ENCODE assay signal across 12 cellular contexts in the genomic region with DNA sequence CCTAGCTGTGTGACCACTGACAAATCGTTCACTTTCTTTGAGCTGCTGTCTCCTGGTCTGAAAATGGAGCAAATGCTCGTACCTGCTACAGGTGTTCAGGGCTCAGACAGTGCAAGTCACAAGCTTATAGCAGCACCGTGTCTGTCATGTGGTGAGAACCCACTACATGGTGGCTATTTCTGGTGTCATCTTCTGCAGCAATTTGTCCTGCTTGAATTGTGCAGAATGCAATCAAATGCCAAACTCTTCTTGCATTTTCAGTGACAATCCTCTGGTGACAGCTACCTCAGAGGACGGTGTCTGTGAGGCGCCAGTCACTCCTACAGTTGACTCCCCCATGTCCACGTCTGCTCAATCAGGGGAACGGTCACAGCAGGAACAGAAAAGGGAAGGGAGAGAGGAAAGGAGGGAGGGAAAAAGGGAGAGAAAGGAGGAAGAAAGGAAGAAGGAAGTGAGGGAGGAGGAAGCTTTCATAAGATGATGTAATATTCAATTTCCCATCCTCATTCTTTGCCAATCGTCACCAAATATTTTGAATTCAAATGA.
DNase-seq lines count a peak whose midpoint lies in the region; ATAC-seq, FAIRE-seq and TF ChIP-seq lines count a peak whose summit lies in the region.
"Had no signal": no experiment of that assay in that cellular context is flagged by ENCODE, and none has a peak within 500 bp of the region (broad histone marks: within the 10 kb centered on the region; RNA-seq: fewer than 3 reads in every experiment).

No MANE protein-coding gene starts in this region.

- no peak for TF ChIP-seq EP300 in K562 (IDR thresholded peaks at IDR 0.05; ENCODE audit: low read length)

- no peak for FAIRE-seq in K562 (lab: Jason Lieb, UNC)
- FAIRE-seq: islet of Langerhans had no signal

- DNase-seq in left cardiac atrium (no peak), right cardiac atrium (no peak), NCI-H146 (lab: John Stamatoyannopoulos, UW) (peak; percentile 62), K562 (ENCODE audit: extremely low read depth in 1 of 4, low spot score in 3 of 4) (no peak), vagina (ENCODE audit: extremely low spot score in 2 of 2) (no peak), NCI-H1092 treated with DMSO at 0.1 percent for 48 hours (lab: John Stamatoyannopoulos, UW) (no peak), NCI-H1694 (lab: John Stamatoyannopoulos, UW) (no peak)
- DNase-seq: NCI-H2171 treated with DMSO at 0.1 percent for 48 hours had no signal

- WGBS in right cardiac atrium, result 30% methylated on average over 8 of the region's 8 CpGs
- 0% methylated on average over 8 of the region's 8 CpGs for WGBS in K562 (ENCODE audit: insufficient coverage, low coverage, missing lambda C conversion rate)

- no peaks in the 10 kb centered on the region for H3K36me3 ChIP-seq in K562 (ENCODE audit: control insufficient read depth, insufficient read depth, low read length)
- H3K36me3 ChIP-seq in vagina, result no peaks in the 10 kb centered on the region
- H3K36me3 ChIP-seq: HAP-1 had no signal

- H4K20me1 ChIP-seq in K562 (replicated peaks; ENCODE audit: control insufficient read depth, insufficient read depth, low read length), result no peaks in the 10 kb centered on the region

- intact Hi-C loops in left cardiac atrium (cut with DNase I) (no loop called here), right cardiac atrium (cut with DNase I) (no loop called here), K562 (cut with micrococcal nuclease) (no loop called here), vagina (cut with DNase I) (no loop called here)

- no peaks in the 10 kb centered on the region for H3K9me3 ChIP-seq in right cardiac atrium (ENCODE audit: control insufficient read depth, low read length)
- no peaks in the 10 kb centered on the region; the same call in 1 of the 2 replicates for H3K9me3 ChIP-seq in K562 (replicated peaks; ENCODE audit: control insufficient read depth, insufficient read depth, low read depth, low read length)
- H3K9me3 ChIP-seq in vagina, result no peaks in the 10 kb centered on the region
- H3K9me3 ChIP-seq: HAP-1 had no signal

- ATAC-seq in left cardiac atrium (peak; percentile 21 to 31), right cardiac atrium (no peak), K562 (no peak), HG03432 (IDR thresholded peaks at IDR 0.05; ENCODE audit: unreplicated experiment) (no peak)

- H3K4me1 ChIP-seq in right cardiac atrium (ENCODE audit: control insufficient read depth, insufficient read depth, low read length) (peaks cover 8% of the 10 kb centered on the region), K562 (replicated peaks in 1 of 2; ENCODE audit: control insufficient read depth in 2 of 2, insufficient read depth in 2 of 2, low read length in 2 of 2) (peaks cover 0 to 6% of the 10 kb centered on the region in 2 experiments; a peak in 2 of 5 replicates), vagina (peaks cover 59% of the 10 kb centered on the region)

- no peaks in the 10 kb centered on the region for H3K9me1 ChIP-seq in K562 (ENCODE audit: control insufficient read depth, insufficient read depth, low read length)

- H3K27me3 ChIP-seq in right cardiac atrium (ENCODE audit: control insufficient read depth, insufficient read depth) (no peaks in the 10 kb centered on the region), K562 (ENCODE audit: control insufficient read depth in 2 of 2, insufficient read depth in 2 of 2, low read length in 2 of 2) (peaks cover 0 to 4% of the 10 kb centered on the region in 2 experiments; a peak in 1 of 5 replicates), vagina (no peaks in the 10 kb centered on the region)

- TF ChIP-seq CTCF in K562 (IDR thresholded peaks at IDR 0.05 in 2 of 3, conservative IDR thresholded peaks at IDR 0.05 in 1 of 3; ENCODE audit: insufficient read depth in 2 of 3, low read depth in 1 of 3, low read length in 3 of 3) (no peak), vagina (IDR thresholded peaks at IDR 0.05) (no peak)

- in situ Hi-C loops in K562 (cut with MboI), result no loop called here

- no peak overlapping the region for H3K9ac ChIP-seq in K562 (ENCODE audit: insufficient read depth in 1 of 2, low read depth in 2 of 2, low read length in 2 of 2)

- BruUV-seq in K562 (replicated peaks; lab: Mats Ljungman, UMichigan), result no TSS peak

- peak overlapping the region; percentile 26; the same call in 1 of the 2 replicates for H2AFZ ChIP-seq in K562 (ENCODE audit: low read depth, low read length)

- TF ChIP-seq RAD21 in K562 (CRISPR knock-in tag; conservative IDR thresholded peaks at IDR 0.05 in 1 of 2, IDR thresholded peaks at IDR 0.05 in 1 of 2), result no peak

- POLR2A ChIA-PET in K562 (lab: Yijun Ruan, JAX), result interaction anchor here (0.8 kb wide), 1 partner anchor 9 kb away, joined by 3 read pairs; no protein-coding TSS in a partner anchor

- H3K4me2 ChIP-seq in K562 (ENCODE audit: insufficient read depth, low read length), result 0 out of 2 replicates have a peak overlapping the region, but pooled peaks have one; percentile 4

- H3K27ac ChIP-seq in right cardiac atrium (ENCODE audit: low read length) (no peak overlapping the region), K562 (ENCODE audit: extremely low read depth, low read depth, low read length) (no peak overlapping the region), vagina (peak overlapping the region; percentile 30)
- H3K27ac ChIP-seq: coronary artery had no signal

- no peaks in the 10 kb centered on the region for H3K79me2 ChIP-seq in K562 (ENCODE audit: control insufficient read depth, insufficient read depth, low read length)

- H3K4me3 ChIP-seq in right cardiac atrium (ENCODE audit: low read length), result no peak overlapping the region
- H3K4me3 ChIP-seq in K562, result no peak overlapping the region
- no peak overlapping the region for H3K4me3 ChIP-seq in vagina
- H3K4me3 ChIP-seq: coronary artery, HAP-1 had no signal

- CTCF ChIA-PET in K562 (lab: Yijun Ruan, JAX; ENCODE audit: low intra/inter-chr PET ratio), result no interaction called here

- TF ChIP-seq POLR2A in K562 (conservative IDR thresholded peaks at IDR 0.05), result no peak
- no peak for TF ChIP-seq POLR2A in vagina (IDR thresholded peaks at IDR 0.05)

TF ChIP-seq in K562, 482 proteins besides CTCF, POLR2A, EP300 and RAD21 (continues in another document):
- TF ChIP-seq, protein P1, sequence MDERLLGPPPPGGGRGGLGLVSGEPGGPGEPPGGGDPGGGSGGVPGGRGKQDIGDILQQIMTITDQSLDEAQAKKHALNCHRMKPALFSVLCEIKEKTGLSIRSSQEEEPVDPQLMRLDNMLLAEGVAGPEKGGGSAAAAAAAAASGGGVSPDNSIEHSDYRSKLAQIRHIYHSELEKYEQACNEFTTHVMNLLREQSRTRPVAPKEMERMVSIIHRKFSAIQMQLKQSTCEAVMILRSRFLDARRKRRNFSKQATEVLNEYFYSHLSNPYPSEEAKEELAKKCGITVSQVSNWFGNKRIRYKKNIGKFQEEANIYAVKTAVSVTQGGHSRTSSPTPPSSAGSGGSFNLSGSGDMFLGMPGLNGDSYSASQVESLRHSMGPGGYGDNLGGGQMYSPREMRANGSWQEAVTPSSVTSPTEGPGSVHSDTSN (CRISPR knock-in tag; IDR thresholded peaks at IDR 0.05; ENCODE audit: low read depth), result no peak
- TF ChIP-seq, protein P1 (tag; conservative IDR thresholded peaks at IDR 0.05; ENCODE audit: low read depth), result no peak
- TF ChIP-seq SAFB2 (IDR thresholded peaks at IDR 0.05; ENCODE audit: borderline replicate concordance, low read depth, low read length, severe bottlenecking) (no peak), ARID3A (IDR thresholded peaks at IDR 0.05; ENCODE audit: borderline replicate concordance, low read depth, low read length) (no peak), ZKSCAN3 (CRISPR knock-in tag; IDR thresholded peaks at IDR 0.05) (no peak), ZNF699 (CRISPR knock-in tag; IDR thresholded peaks at IDR 0.05; ENCODE audit: insufficient replicate concordance) (no peak), CXXC5 (CRISPR knock-in tag; IDR thresholded peaks at IDR 0.05) (no peak), TCF7L2 (IDR thresholded peaks at IDR 0.05; ENCODE audit: low read depth, low read length) (no peak), MEF2D (tag; conservative IDR thresholded peaks at IDR 0.05; ENCODE audit: low read depth) (no peak)

Comparison
In these comparisons a context has a peak if more than half of its experiments do, and no peak if none do; other contexts are left out.
1. ATAC-seq: peak in left cardiac atrium (2 of 2); none in right cardiac atrium (0 of 2), K562 (single experiment) and HG03432 (single experiment).